In genomic region chr19:40444181-40445005, GRCh38 we compare ENCODE assay signal across 7 cellular contexts. TPM values are rescaled to one million over a fixed set of nuclear protein-coding genes. Genes with fewer than 3 reads are reported as not detected.
DNase-seq lines count a peak whose midpoint lies in the region; ATAC-seq, FAIRE-seq and TF ChIP-seq lines count a peak whose summit lies in the region.

Gene SERTAD3, minus strand, starts transcription at chr19:40444335. Its CDS starts 2,255 bp downstream, at chr19:40442080.

- peaks cover 41% of the 10 kb centered on the region for H3K79me2 ChIP-seq in astrocyte (ENCODE audit: insufficient read depth, low read length)

- peak within 1 kb of the TSS; percentile 98 for H3K9ac ChIP-seq in astrocyte (ENCODE audit: low read length)

- peak within 1 kb of the TSS; percentile 99 for H3K4me3 Mint-ChIP-seq in T-helper 2 cell treated with Interferon-gamma antibody and Interleukin-4, amounts not matched to agents 5 μg/mL and 100 μg/mL, for 36 hours
- H3K4me3 Mint-ChIP-seq in astrocyte (ENCODE audit: unreplicated experiment): peak within 1 kb of the TSS; percentile 97

- TF ChIP-seq POLR2A in GM18505 (IDR thresholded peaks at IDR 0.05; ENCODE audit: borderline replicate concordance, extremely low read depth, insufficient read depth, insufficient read length): peak; percentile 92

- peaks cover 7% of the 10 kb centered on the region for H3K36me3 Mint-ChIP-seq in T-helper 2 cell treated with Interferon-gamma antibody and Interleukin-4, amounts not matched to agents 5 μg/mL and 100 μg/mL, for 36 hours (ENCODE audit: low read depth)
- peaks cover 17% of the 10 kb centered on the region for H3K36me3 Mint-ChIP-seq in astrocyte (ENCODE audit: low read depth, unreplicated experiment)

- no peaks in the 10 kb centered on the region for H3K27me3 Mint-ChIP-seq in T-helper 2 cell treated with Interferon-gamma antibody and Interleukin-4, amounts not matched to agents 5 μg/mL and 100 μg/mL, for 36 hours (ENCODE audit: low read depth)
- H3K27me3 Mint-ChIP-seq in astrocyte (ENCODE audit: low read depth, unreplicated experiment): no peaks in the 10 kb centered on the region

- H3K36me3 ChIP-seq in astrocyte (ENCODE audit: insufficient read depth, low read length): peaks cover 17% of the 10 kb centered on the region

- FAIRE-seq in astrocyte (lab: Jason Lieb, UNC): no peak

- peaks cover 17% of the 10 kb centered on the region for H3K4me1 Mint-ChIP-seq in T-helper 2 cell treated with Interferon-gamma antibody and Interleukin-4, amounts not matched to agents 5 μg/mL and 100 μg/mL, for 36 hours (ENCODE audit: low read depth)
- peaks cover 24% of the 10 kb centered on the region for H3K4me1 Mint-ChIP-seq in astrocyte (ENCODE audit: low read depth, unreplicated experiment)

- no peaks in the 10 kb centered on the region for H3K9me3 Mint-ChIP-seq in T-helper 2 cell treated with Interferon-gamma antibody and Interleukin-4, amounts not matched to agents 5 μg/mL and 100 μg/mL, for 36 hours
- no peaks in the 10 kb centered on the region for H3K9me3 Mint-ChIP-seq in astrocyte (ENCODE audit: unreplicated experiment)

- peaks cover 31% of the 10 kb centered on the region for H4K20me1 ChIP-seq in astrocyte (ENCODE audit: insufficient read depth, low read length)

- ATAC-seq in GM18505 (IDR thresholded peaks at IDR 0.05; ENCODE audit: unreplicated experiment) (peak; percentile 62), HG02973 (IDR thresholded peaks at IDR 0.05; ENCODE audit: unreplicated experiment) (peak; percentile 51)

- H3K9me3 ChIP-seq in astrocyte (ENCODE audit: insufficient read depth, low read depth, low read length): no peaks in the 10 kb centered on the region

- peak within 1 kb of the TSS; percentile 98 for H3K27ac Mint-ChIP-seq in T-helper 2 cell treated with Interferon-gamma antibody and Interleukin-4, amounts not matched to agents 5 μg/mL and 100 μg/mL, for 36 hours
- peak within 1 kb of the TSS; percentile 94 for H3K27ac Mint-ChIP-seq in astrocyte (ENCODE audit: unreplicated experiment)

- TF ChIP-seq CTCF in astrocyte (IDR thresholded peaks at IDR 0.05; ENCODE audit: insufficient read depth, low read depth, low read length) (no peak), retinal pigment epithelial cell (conservative IDR thresholded peaks at IDR 0.05; ENCODE audit: low read depth, low read length) (peak; percentile 34)

- peak within 1 kb of the TSS; percentile 96 for H3K27ac ChIP-seq in astrocyte (ENCODE audit: low read depth, low read length)

- peak within 1 kb of the TSS; percentile 94 for H2AFZ ChIP-seq in astrocyte (ENCODE audit: low read depth, low read length)

- H3K4me3 ChIP-seq in astrocyte (ENCODE audit: insufficient read depth, low read depth, low read length) (peak within 1 kb of the TSS; percentile 100), retinal pigment epithelial cell (ENCODE audit: low read length) (peak within 1 kb of the TSS; percentile 99)

- H3K4me1 ChIP-seq in astrocyte (ENCODE audit: insufficient read depth, low read length): peaks cover 16% of the 10 kb centered on the region

- H3K27me3 ChIP-seq in astrocyte (ENCODE audit: insufficient read depth, low read length): no peaks in the 10 kb centered on the region

- H3K4me2 ChIP-seq in astrocyte (ENCODE audit: low read length): peak within 1 kb of the TSS; percentile 99

- DNase-seq in NCI-H2029 (lab: John Stamatoyannopoulos, UW) (peak; percentile 91), astrocyte (ENCODE audit: low read depth) (peak; percentile 80), hepatic stellate cell (ENCODE audit: low spot score) (peak; percentile 98), retinal pigment epithelial cell (ENCODE audit: low read depth) (peak; percentile 74)
- DNase-seq in T-helper 2 cell treated with Interferon-gamma antibody and Interleukin-4, amounts not matched to agents 5 μg/mL and 100 μg/mL, for 36 hours (ENCODE audit: low spot score): peak; percentile 98

RNA-seq across cellular contexts. Expression of gene SERTAD3, which starts in this region (rescaled TPM):
- 49.7 and 58.5 TPM in 2 replicates for total RNA-seq in astrocyte

Comparison
In these comparisons a context has a peak if more than half of its experiments do, and no peak if none do; other contexts are left out.
1. Peak in every context shown above with its lines: DNase-seq, ATAC-seq, H3K4me3 ChIP-seq and H3K27ac ChIP-seq.